ENCODE assay signal across 12 cellular contexts in genomic region chr4:146511381-146511780, GRCh38.
"Had no signal": no experiment of that assay in that cellular context is flagged by ENCODE, and none has a peak within 500 bp of the region (broad histone marks: within the 10 kb centered on the region; RNA-seq: fewer than 3 reads in every experiment).

No MANE protein-coding gene starts in this region.

- DNase-seq: activated B cell treated with CpG ODN at 0.5 μM for 24 hours; activated CD4-positive, alpha-beta T cell treated with anti-CD3 and anti-CD28 coated beads, Interleukin-2, amount 10 ng/mL, durations not matched to agents 24 days and 14 days; activated naive CD4-positive, alpha-beta T cell treated with anti-CD3 and anti-CD28 coated beads for 36 hours; dorsolateral prefrontal cortex; head of caudate nucleus; mesenchymal stem cell; nephron progenitor cell; sigmoid colon; stimulated activated naive CD4-positive, alpha-beta T cell treated with Interleukin-2 at 50 U/mL for 16 hours; T1000; upper lobe of left lung had no signal

- ATAC-seq: esophagus mucosa had no signal
